ENCODE assay signal across 20 cellular contexts in genomic region chr2:875687-876615, GRCh38.
DNase-seq lines count a peak whose midpoint lies in the region; ATAC-seq, FAIRE-seq and TF ChIP-seq lines count a peak whose summit lies in the region.
"Had no signal": no experiment of that assay in that cellular context is flagged by ENCODE, and none has a peak within 500 bp of the region (broad histone marks: within the 10 kb centered on the region; RNA-seq: fewer than 3 reads in every experiment).

No MANE protein-coding gene starts in this region.

- H3K79me1 ChIP-seq in H9 (ENCODE audit: insufficient read depth, low read depth, low read length, poor library complexity, severe bottlenecking) (no peaks in the 10 kb centered on the region), H1 (ENCODE audit: low read depth, low read length) (no peaks in the 10 kb centered on the region), neuronal stem cell (ENCODE audit: low read depth, low read length) (no peaks in the 10 kb centered on the region)

- H3K27me3 ChIP-seq in H9 (ENCODE audit: insufficient read depth, low read length) = no peaks in the 10 kb centered on the region
- H3K27me3 ChIP-seq in H1 (replicated peaks in 1 of 4; ENCODE audit: control insufficient read depth in 3 of 4, extremely low read depth in 1 of 4, insufficient read depth in 3 of 4, low read length in 3 of 4) = peaks cover 0 to 4% (median 0%) of the 10 kb centered on the region in 4 experiments; a peak in 2 of 7 replicates
- H3K27me3 ChIP-seq in neuronal stem cell (ENCODE audit: control insufficient read depth in 3 of 3, insufficient read depth in 3 of 3, low read depth in 1 of 3, low read length in 3 of 3) = no peaks in the 10 kb centered on the region

- H3K18ac ChIP-seq in H9 (ENCODE audit: insufficient read length, low read depth, low read length) (no peak overlapping the region), H1 (ENCODE audit: extremely low read depth, low read length) (peak overlapping the region; percentile 32), neuronal stem cell (ENCODE audit: low read length) (no peak overlapping the region)

- H3K27ac Mint-ChIP-seq in H9 = no peak overlapping the region; a peak in 1 of 7 replicates
- H3K27ac Mint-ChIP-seq: CD4-positive, CD25-positive, alpha-beta regulatory T cell had no signal

- H4K20me1 ChIP-seq in H9 (ENCODE audit: control insufficient read depth, insufficient read depth, insufficient read length) (no peaks in the 10 kb centered on the region), H1 (replicated peaks in 1 of 2; ENCODE audit: control insufficient read depth in 1 of 2, insufficient read depth in 2 of 2, low read length in 2 of 2) (no peaks in the 10 kb centered on the region)

- no peak overlapping the region for H2BK15ac ChIP-seq in H9 (ENCODE audit: low read depth, low read length)
- H2BK15ac ChIP-seq in H1 (ENCODE audit: low read length) = no peak overlapping the region
- H2BK15ac ChIP-seq in neuronal stem cell (ENCODE audit: low read length) = no peak overlapping the region

- H2BK120ac ChIP-seq in H9 (ENCODE audit: low read depth, low read length, poor library complexity, severe bottlenecking) (no peak overlapping the region), H1 (replicated peaks; ENCODE audit: low read depth, low read length) (no peak overlapping the region), neuronal stem cell (ENCODE audit: low read depth, low read length) (no peak overlapping the region)

- H3K27me3 Mint-ChIP-seq in H9 (ENCODE audit: low read depth) = peaks cover 31% of the 10 kb centered on the region
- H3K27me3 Mint-ChIP-seq: CD4-positive, CD25-positive, alpha-beta regulatory T cell had no signal

- H3K4me2 ChIP-seq in H9 (ENCODE audit: insufficient read depth, insufficient read length, low read length) = no peak overlapping the region
- H3K4me2 ChIP-seq in H1 (ENCODE audit: insufficient read depth in 1 of 2, low read depth in 2 of 2, low read length in 2 of 2) = no peak overlapping the region
- H3K4me2 ChIP-seq in neuronal stem cell (ENCODE audit: insufficient read depth, low read length, poor library complexity, severe bottlenecking) = no peak overlapping the region
- H3K4me2 ChIP-seq: KMS-11 had no signal

- H2AFZ ChIP-seq in H9 (ENCODE audit: low read length) (no peak overlapping the region), H1 (ENCODE audit: low read length) (no peak overlapping the region), neuronal stem cell (ENCODE audit: low read length) (no peak overlapping the region)

- peaks cover 0 to 7% (median 0%) of the 10 kb centered on the region in 3 experiments; a peak in 1 of 7 replicates for H3K36me3 Mint-ChIP-seq in H9 (ENCODE audit: insufficient read depth in 1 of 3, low read depth in 3 of 3)
- H3K36me3 Mint-ChIP-seq: CD4-positive, CD25-positive, alpha-beta regulatory T cell had no signal

- no peak for TF ChIP-seq CTCF in H9 (conservative IDR thresholded peaks at IDR 0.05)
- TF ChIP-seq CTCF in H1 (IDR thresholded peaks at IDR 0.05; ENCODE audit: control extremely low read depth in 1 of 3, insufficient read depth in 1 of 3, low read depth in 1 of 3, low read length in 3 of 3) = no peak

- H3K9me3 Mint-ChIP-seq in H9 = peaks cover 5 to 7% of the 10 kb centered on the region in 2 experiments; a peak in 4 of 5 replicates
- H3K9me3 Mint-ChIP-seq: CD4-positive, CD25-positive, alpha-beta regulatory T cell had no signal

- no peak for TF ChIP-seq RAD21 in H1 (IDR thresholded peaks at IDR 0.05 in 1 of 2, conservative IDR thresholded peaks at IDR 0.05 in 1 of 2; ENCODE audit: low read depth in 2 of 2, low read length in 2 of 2)

- no peak overlapping the region for H3T11ph ChIP-seq in H9 (ENCODE audit: low read length)

- WGBS in H9 (ENCODE audit: extremely low coverage, insufficient read length, low lambda C conversion rate) = no CpG with 5 or more reads among the region's 23 CpGs
- WGBS in H1 (ENCODE audit: extremely low coverage in 1 of 2, insufficient coverage in 1 of 2, insufficient read length in 1 of 2, insufficient replicate concordance in 2 of 2, low coverage in 1 of 2, low lambda C conversion rate in 2 of 2, missing lambda C conversion rate in 1 of 2), 2 experiments = 85% methylated on average over 23 of the region's 23 CpGs; no CpG with 5 or more reads in 1 of the 2 experiments
- WGBS in neuronal stem cell (ENCODE audit: extremely low coverage in 2 of 2, insufficient read length in 2 of 2, insufficient replicate concordance in 1 of 2), 2 donors = no CpG with 5 or more reads among the region's 23 CpGs

- H2BK5ac ChIP-seq in H9 (ENCODE audit: insufficient read length, low read length) (no peak overlapping the region), H1 (ENCODE audit: low read depth, low read length) (no peak overlapping the region), neuronal stem cell (ENCODE audit: low read length) (peak overlapping the region; percentile 59)

- H4K91ac ChIP-seq in H9 (ENCODE audit: insufficient read length, low read depth, low read length) = no peak overlapping the region
- no peak overlapping the region for H4K91ac ChIP-seq in H1 (replicated peaks; ENCODE audit: insufficient read length, low read length)
- H4K91ac ChIP-seq in neuronal stem cell (ENCODE audit: low read depth, low read length, poor library complexity) = peak overlapping the region; percentile 47

- H3K9me3 ChIP-seq in H9 (ENCODE audit: control insufficient read depth, low read depth, low read length) (no peaks in the 10 kb centered on the region), H1 (ENCODE audit: insufficient read depth in 2 of 2, low read depth in 1 of 2, low read length in 1 of 2) (no peaks in the 10 kb centered on the region), neuronal stem cell (replicated peaks in 1 of 2; ENCODE audit: control insufficient read depth in 2 of 2, insufficient read depth in 1 of 2, low read depth in 1 of 2, low read length in 2 of 2) (no peaks in the 10 kb centered on the region)

- H2AK5ac ChIP-seq in H9 (ENCODE audit: insufficient read length, low read length) (no peak overlapping the region), H1 (ENCODE audit: low read depth, low read length) (no peak overlapping the region), neuronal stem cell (ENCODE audit: low read depth, low read length) (no peak overlapping the region)

- H3K56ac ChIP-seq in H9 (ENCODE audit: insufficient read length, low read depth, low read length) = no peak overlapping the region
- H3K56ac ChIP-seq in H1 (replicated peaks; ENCODE audit: insufficient read length, low read depth, low read length) = no peak overlapping the region

- FAIRE-seq in H1 (lab: Jason Lieb, UNC) = no peak
- FAIRE-seq: HTR-8/SVneo had no signal

- no peak overlapping the region for H3K4ac ChIP-seq in H9 (ENCODE audit: low read depth, low read length)
- no peak overlapping the region for H3K4ac ChIP-seq in H1 (replicated peaks; ENCODE audit: insufficient read length, low read depth, low read length)
- H3K4ac ChIP-seq in neuronal stem cell (ENCODE audit: low read length) = no peak overlapping the region

- H3K23ac ChIP-seq in H9 (ENCODE audit: insufficient read length, low read depth, low read length) = no peak overlapping the region
- H3K23ac ChIP-seq in H1 (ENCODE audit: insufficient read length) = no peak overlapping the region
- peak overlapping the region; percentile 69 for H3K23ac ChIP-seq in neuronal stem cell (ENCODE audit: low read depth, low read length, poor library complexity)

- no peak for TF ChIP-seq POLR2A in H1 (IDR thresholded peaks at IDR 0.05; ENCODE audit: control extremely low read depth in 1 of 2, low read depth in 2 of 2, low read length in 2 of 2)

- H3K4me1 ChIP-seq in H9 (ENCODE audit: insufficient read depth, low read length) (no peaks in the 10 kb centered on the region), H1 (replicated peaks in 1 of 4; ENCODE audit: control insufficient read depth in 3 of 4, insufficient read depth in 4 of 4, low read length in 3 of 4) (peaks cover 0 to 5% (median 0%) of the 10 kb centered on the region in 4 experiments; a peak in 3 of 7 replicates), neuronal stem cell (ENCODE audit: control insufficient read depth in 2 of 2, insufficient read depth in 1 of 2, low read depth in 1 of 2, low read length in 2 of 2) (peaks cover 0 to under 1% of the 10 kb centered on the region in 2 donors)

- H3K23me2 ChIP-seq in H9 (ENCODE audit: insufficient read length, low read depth, low read length, poor library complexity, severe bottlenecking) = no peaks in the 10 kb centered on the region
- H3K23me2 ChIP-seq in H1 (ENCODE audit: low read depth, low read length) = peaks cover 7% of the 10 kb centered on the region; the same call in 1 of the 2 replicates

- H4K5ac ChIP-seq in H9 (ENCODE audit: insufficient read length, low read depth, low read length) (no peak overlapping the region), H1 (ENCODE audit: insufficient read length, low read depth, low read length) (no peak overlapping the region)

- no peaks in the 10 kb centered on the region for H3K36me3 ChIP-seq in H1 (ENCODE audit: control insufficient read depth in 2 of 4, insufficient read depth in 4 of 4, low read length in 3 of 4)
- H3K36me3 ChIP-seq in neuronal stem cell (replicated peaks in 1 of 2; ENCODE audit: control insufficient read depth in 2 of 2, insufficient read depth in 2 of 2, low read length in 2 of 2) = no peaks in the 10 kb centered on the region

- H2BK20ac ChIP-seq in H9 (ENCODE audit: low read depth, low read length, poor library complexity, severe bottlenecking) (no peak overlapping the region), H1 (ENCODE audit: low read length) (no peak overlapping the region)

- peak; percentile 26 for DNase-seq in H9
- peak in 1 of 2 experiments; percentile 40 for DNase-seq in H1 (ENCODE audit: low read depth in 1 of 2, low spot score in 2 of 2)
- no peak for DNase-seq in neuronal stem cell (ENCODE audit: low spot score)
- DNase-seq in ureter (ENCODE audit: low spot score) = peak; percentile 27
- DNase-seq in activated gamma-delta T cell (lab: John Stamatoyannopoulos, UW) = no peak
- DNase-seq in OCI-M1 (lab: John Stamatoyannopoulos, UW) = no peak
- DNase-seq: CD4-positive, CD25-positive, alpha-beta regulatory T cell; DMS79; NCI-H1105; NCI-H146; NCI-H2029; NCI-H345; NCI-H524; NCI-H774; NK-92 treated with Interleukin-12 subunit alpha and Interleukin-12 subunit beta, amount 100 ng/mL, for 24 hours had no signal

- H3K14ac ChIP-seq in H9 (ENCODE audit: insufficient read depth, low read length) = no peak overlapping the region
- H3K14ac ChIP-seq in H1 (ENCODE audit: insufficient read length) = no peak overlapping the region
- H3K14ac ChIP-seq in neuronal stem cell (ENCODE audit: low read length) = no peak overlapping the region

- H3K79me2 ChIP-seq in H9 (ENCODE audit: insufficient read depth, low read length) (no peaks in the 10 kb centered on the region), H1 (ENCODE audit: control insufficient read depth in 1 of 2, insufficient read depth in 2 of 2, low read length in 2 of 2) (no peaks in the 10 kb centered on the region)

- no peak overlapping the region for H3K4me3 Mint-ChIP-seq in H9

- H3K4me3 ChIP-seq in H1 (ENCODE audit: extremely low read depth in 1 of 4, insufficient read depth in 2 of 4, low read depth in 3 of 4, low read length in 4 of 4) (no peak overlapping the region), neuronal stem cell (ENCODE audit: low read length in 2 of 2) (no peak overlapping the region)

- TF ChIP-seq EP300 in H1 (IDR thresholded peaks at IDR 0.05; ENCODE audit: borderline replicate concordance in 1 of 2, low read depth in 2 of 2, low read length in 2 of 2) = no peak

- no peak overlapping the region for H3K27ac ChIP-seq in H9 (ENCODE audit: insufficient read length, low read depth, low read length)
- no peak overlapping the region for H3K27ac ChIP-seq in H1 (ENCODE audit: low read depth, low read length)
- H3K27ac ChIP-seq in neuronal stem cell (replicated peaks; ENCODE audit: low read length) = no peak overlapping the region
- H3K27ac ChIP-seq: KMS-11 had no signal

- CTCF ChIA-PET in H1 (lab: Charles Lee; ENCODE audit: partially characterized antibody) = no interaction called here

- ATAC-seq in HG02938 (IDR thresholded peaks at IDR 0.05; ENCODE audit: unreplicated experiment) = no peak
- ATAC-seq: HCT116, Panc1 had no signal

- POLR2A ChIA-PET in H1 (lab: Charles Lee; ENCODE audit: partially characterized antibody) = no interaction called here

- no peak overlapping the region for H3K9ac ChIP-seq in H9 (ENCODE audit: extremely low read depth, insufficient read length, low read length)
- no peak overlapping the region for H3K9ac ChIP-seq in H1 (replicated peaks in 1 of 4; ENCODE audit: extremely low read depth in 1 of 4, low read depth in 3 of 4, low read length in 3 of 4)
- H3K9ac ChIP-seq in neuronal stem cell (ENCODE audit: low read depth, low read length, poor library complexity) = no peak overlapping the region
- H3K9ac ChIP-seq: KMS-11 had no signal

- H2BK12ac ChIP-seq in H9 (ENCODE audit: insufficient read length, low read depth, low read length) (no peak overlapping the region), H1 (ENCODE audit: low read depth, low read length) (0 out of 2 replicates have a peak overlapping the region, but pooled peaks have one; percentile 68), neuronal stem cell (ENCODE audit: low read length) (no peak overlapping the region)

- H4K8ac ChIP-seq in H9 (replicated peaks; ENCODE audit: insufficient read length, low read depth, low read length) (no peak overlapping the region), H1 (ENCODE audit: extremely low read depth, insufficient read depth, low read length) (peak overlapping the region; percentile 76; the same call in 1 of the 2 replicates), neuronal stem cell (ENCODE audit: low read depth, low read length) (peak overlapping the region; percentile 31)

- H3K4me1 Mint-ChIP-seq in H9 = peaks cover 12 to 13% of the 10 kb centered on the region in 2 experiments; a peak in 3 of 4 replicates
- H3K4me1 Mint-ChIP-seq: CD4-positive, CD25-positive, alpha-beta regulatory T cell had no signal

Comparison
In these comparisons a context has a peak if more than half of its experiments do, and no peak if none do; other contexts are left out.
1. DNase-seq: peak in H9 (single experiment) and ureter (single experiment); none in neuronal stem cell (single experiment), activated gamma-delta T cell (single experiment) and OCI-M1 (single experiment).